In the genomic region with DNA sequence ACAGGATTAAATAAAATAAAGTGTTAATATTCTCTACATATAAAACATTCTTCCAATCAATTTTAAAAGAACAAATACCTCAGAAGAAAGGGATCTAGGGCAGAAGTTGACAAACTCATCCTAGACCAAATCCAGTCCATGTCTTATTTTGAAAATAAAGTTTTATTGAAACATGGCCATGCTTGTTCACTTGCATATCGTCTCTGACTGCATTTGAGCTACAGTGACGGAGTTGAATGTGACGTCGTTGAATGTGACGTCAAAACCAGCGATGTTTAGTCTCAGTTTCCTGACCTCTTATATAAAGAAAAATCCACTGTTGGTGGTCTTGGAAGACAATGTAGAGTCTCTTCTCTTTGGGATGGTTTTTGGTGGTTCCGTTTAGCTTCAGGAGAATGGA, we compare ENCODE assay signal across 1 cellular context.
A peak's percentile ranks its signal among the peaks of the same experiment; 100 is the strongest.
TF ChIP-seq lines count a peak whose summit lies in the region.

No MANE protein-coding gene starts in this region.

TF ChIP-seq in K562, 482 proteins besides CTCF, POLR2A, EP300 and RAD21 (continued from another document):
- TF ChIP-seq, protein P1, sequence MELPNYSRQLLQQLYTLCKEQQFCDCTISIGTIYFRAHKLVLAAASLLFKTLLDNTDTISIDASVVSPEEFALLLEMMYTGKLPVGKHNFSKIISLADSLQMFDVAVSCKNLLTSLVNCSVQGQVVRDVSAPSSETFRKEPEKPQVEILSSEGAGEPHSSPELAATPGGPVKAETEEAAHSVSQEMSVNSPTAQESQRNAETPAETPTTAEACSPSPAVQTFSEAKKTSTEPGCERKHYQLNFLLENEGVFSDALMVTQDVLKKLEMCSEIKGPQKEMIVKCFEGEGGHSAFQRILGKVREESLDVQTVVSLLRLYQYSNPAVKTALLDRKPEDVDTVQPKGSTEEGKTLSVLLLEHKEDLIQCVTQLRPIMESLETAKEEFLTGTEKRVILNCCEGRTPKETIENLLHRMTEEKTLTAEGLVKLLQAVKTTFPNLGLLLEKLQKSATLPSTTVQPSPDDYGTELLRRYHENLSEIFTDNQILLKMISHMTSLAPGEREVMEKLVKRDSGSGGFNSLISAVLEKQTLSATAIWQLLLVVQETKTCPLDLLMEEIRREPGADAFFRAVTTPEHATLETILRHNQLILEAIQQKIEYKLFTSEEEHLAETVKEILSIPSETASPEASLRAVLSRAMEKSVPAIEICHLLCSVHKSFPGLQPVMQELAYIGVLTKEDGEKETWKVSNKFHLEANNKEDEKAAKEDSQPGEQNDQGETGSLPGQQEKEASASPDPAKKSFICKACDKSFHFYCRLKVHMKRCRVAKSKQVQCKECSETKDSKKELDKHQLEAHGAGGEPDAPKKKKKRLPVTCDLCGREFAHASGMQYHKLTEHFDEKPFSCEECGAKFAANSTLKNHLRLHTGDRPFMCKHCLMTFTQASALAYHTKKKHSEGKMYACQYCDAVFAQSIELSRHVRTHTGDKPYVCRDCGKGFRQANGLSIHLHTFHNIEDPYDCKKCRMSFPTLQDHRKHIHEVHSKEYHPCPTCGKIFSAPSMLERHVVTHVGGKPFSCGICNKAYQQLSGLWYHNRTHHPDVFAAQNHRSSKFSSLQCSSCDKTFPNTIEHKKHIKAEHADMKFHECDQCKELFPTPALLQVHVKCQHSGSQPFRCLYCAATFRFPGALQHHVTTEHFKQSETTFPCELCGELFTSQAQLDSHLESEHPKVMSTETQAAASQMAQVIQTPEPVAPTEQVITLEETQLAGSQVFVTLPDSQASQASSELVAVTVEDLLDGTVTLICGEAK (IDR thresholded peaks at IDR 0.05): peak; percentile 86
- TF ChIP-seq, protein P1 (CRISPR knock-in tag; IDR thresholded peaks at IDR 0.05): peak; percentile 56; the same call in 1 of the 2 replicates
